24 cellular contexts compared by ENCODE assay signal in genomic region chr6:11740875-11741274, GRCh38. TPM values are rescaled to one million over a fixed set of nuclear protein-coding genes. Genes with fewer than 3 reads are reported as not detected.
"Had no signal": no experiment of that assay in that cellular context is flagged by ENCODE, and none has a peak within 500 bp of the region (broad histone marks: within the 10 kb centered on the region; RNA-seq: fewer than 3 reads in every experiment).

No MANE protein-coding gene starts in this region.

- H3K4me3 Mint-ChIP-seq: naive thymus-derived CD4-positive, alpha-beta T cell; nephron; neural crest cell had no signal

- H3K27ac Mint-ChIP-seq: naive thymus-derived CD4-positive, alpha-beta T cell; nephron had no signal

- H3K4me1 Mint-ChIP-seq: neural crest cell had no signal

- H3K9me3 Mint-ChIP-seq: nephron had no signal

- ATAC-seq: mucosa of descending colon; naive thymus-derived CD4-positive, alpha-beta T cell; pancreas; right cardiac atrium; sciatic nerve had no signal

- DNase-seq: islet precursor cell; left ventricle myocardium inferior; midbrain; mucosa of descending colon; naive thymus-derived CD4-positive, alpha-beta T cell; nucleus accumbens; pancreas; posterior cingulate gyrus; retina; right cardiac atrium; stimulated activated CD4-positive, alpha-beta T cell treated with anti-CD3 and anti-CD28 coated beads, Interleukin-12 subunit alpha, Interleukin-12 subunit beta, amount 100 ng/mL, for 4 hours; stimulated activated CD4-positive, alpha-beta T cell treated with anti-CD3 and anti-CD28 coated beads, Interleukin-15, amount 100 ng/mL, for 24 hours; stimulated activated CD4-positive, alpha-beta T cell treated with anti-CD3 and anti-CD28 coated beads, Interleukin-2, amount 100 ng/mL, for 24 hours; stimulated activated CD4-positive, alpha-beta T cell treated with anti-CD3 and anti-CD28 coated beads, Interleukin-4, amount 100 ng/mL, for 1 hour; stimulated activated naive CD4-positive, alpha-beta T cell; stomach; testis; thyroid gland; transverse colon; upper lobe of left lung had no signal

- H3K27me3 Mint-ChIP-seq: naive thymus-derived CD4-positive, alpha-beta T cell had no signal

RNA-seq across cellular contexts. Expression of gene ADTRP, which starts 37.7 kb away (rescaled TPM):
- total RNA-seq: neural crest cell, vagina had no signal
